Comparison of ENCODE assay signal across 17 cellular contexts in the genomic region with DNA sequence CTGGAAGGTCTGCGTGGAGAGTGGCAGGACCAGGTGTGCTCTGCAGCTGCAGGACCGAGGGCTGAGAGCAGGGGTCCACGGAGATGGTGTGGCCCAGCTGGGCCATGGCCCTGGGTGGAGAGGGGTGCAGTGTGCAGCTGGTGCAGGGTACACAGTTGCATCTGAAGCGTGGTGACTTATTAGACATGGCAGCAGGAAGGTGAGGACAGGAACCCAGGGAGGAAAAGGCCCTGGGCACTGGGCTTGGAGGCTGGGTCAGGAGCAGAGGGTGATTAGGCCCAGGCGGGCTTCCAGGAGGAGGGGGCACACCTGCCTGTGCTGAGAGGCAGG.
A peak's percentile ranks its signal among the peaks of the same experiment; 100 is the strongest.
DNase-seq lines count a peak whose midpoint lies in the region; ATAC-seq, FAIRE-seq and TF ChIP-seq lines count a peak whose summit lies in the region.
"Had no signal": no experiment of that assay in that cellular context is flagged by ENCODE, and none has a peak within 500 bp of the region (broad histone marks: within the 10 kb centered on the region; RNA-seq: fewer than 3 reads in every experiment).

No MANE protein-coding gene starts in this region.

- H3K4me3 Mint-ChIP-seq in activated naive CD4-positive, alpha-beta T cell treated with anti-CD3 and anti-CD28 coated beads for 36 hours: no peak overlapping the region
- no peak overlapping the region for H3K4me3 Mint-ChIP-seq in activated CD8-positive, alpha-beta T cell treated with anti-CD3 and anti-CD28 coated beads for 36 hours
- H3K4me3 Mint-ChIP-seq: H9; nephron; stimulated activated memory B cell treated with anti-CD40 and anti-IgM and Interleukin-4, amounts not matched to agents 10 μg/mL and 1 μg/mL and 100 μg/mL, for 72 hours had no signal

- CTCF ChIA-PET in activated naive CD4-positive, alpha-beta T cell treated with anti-CD3 and anti-CD28 coated beads for 36 hours (lab: Charles Lee): no interaction called here
- CTCF ChIA-PET in activated CD8-positive, alpha-beta T cell treated with anti-CD3 and anti-CD28 coated beads for 36 hours (lab: Charles Lee): no interaction called here

- TF ChIP-seq POLR2A in upper lobe of left lung (IDR thresholded peaks at IDR 0.05): no peak

- no peak for TF ChIP-seq EP300 in upper lobe of left lung (IDR thresholded peaks at IDR 0.05)

- H3K9me3 ChIP-seq in kidney (ENCODE audit: control insufficient read depth in 1 of 2, low read length in 2 of 2) (no peaks in the 10 kb centered on the region), upper lobe of left lung (peaks cover 0 to 4% (median under 1%) of the 10 kb centered on the region in 4 donors)
- H3K9me3 ChIP-seq: uterus had no signal

- intact Hi-C loops in activated naive CD4-positive, alpha-beta T cell treated with anti-CD3 and anti-CD28 coated beads for 36 hours (cut with micrococcal nuclease): no loop called here
- intact Hi-C loops in activated CD8-positive, alpha-beta T cell treated with anti-CD3 and anti-CD28 coated beads for 36 hours (cut with micrococcal nuclease): no loop called here
- intact Hi-C loops in kidney (cut with DNase I) (no loop called here), dorsolateral prefrontal cortex (cut with DNase I) (loop anchor here in 1 of 2 donors (10.0 kb wide), 1 partner anchor 545 kb away; no protein-coding TSS in a partner anchor), cardiac septum (cut with DNase I) (no loop called here)

- peaks cover 22% of the 10 kb centered on the region for H3K4me1 Mint-ChIP-seq in activated naive CD4-positive, alpha-beta T cell treated with anti-CD3 and anti-CD28 coated beads for 36 hours (ENCODE audit: low read depth)
- H3K4me1 Mint-ChIP-seq in activated CD8-positive, alpha-beta T cell treated with anti-CD3 and anti-CD28 coated beads for 36 hours (ENCODE audit: low read depth): peaks cover 39% of the 10 kb centered on the region

- no peaks in the 10 kb centered on the region for H3K9me3 Mint-ChIP-seq in activated naive CD4-positive, alpha-beta T cell treated with anti-CD3 and anti-CD28 coated beads for 36 hours
- H3K9me3 Mint-ChIP-seq in activated naive CD4-positive, alpha-beta T cell treated with anti-CD3 and anti-CD28 coated beads, Interleukin-2, amount 50 U/mL, for 72 hours: no peaks in the 10 kb centered on the region
- no peaks in the 10 kb centered on the region for H3K9me3 Mint-ChIP-seq in activated CD8-positive, alpha-beta T cell treated with anti-CD3 and anti-CD28 coated beads for 36 hours
- H3K9me3 Mint-ChIP-seq: stimulated activated memory B cell treated with anti-CD40 and anti-IgM and Interleukin-4, amounts not matched to agents 10 μg/mL and 1 μg/mL and 100 μg/mL, for 72 hours had no signal

- peaks cover 13% of the 10 kb centered on the region for H3K27me3 Mint-ChIP-seq in activated naive CD4-positive, alpha-beta T cell treated with anti-CD3 and anti-CD28 coated beads for 36 hours (ENCODE audit: low read depth)
- peaks cover 6% of the 10 kb centered on the region for H3K27me3 Mint-ChIP-seq in activated CD8-positive, alpha-beta T cell treated with anti-CD3 and anti-CD28 coated beads for 36 hours

- FAIRE-seq in kidney (lab: Jason Lieb, UNC): no peak

- H3K27me3 ChIP-seq in upper lobe of left lung (no peaks in the 10 kb centered on the region), dorsolateral prefrontal cortex (no peaks in the 10 kb centered on the region)
- H3K27me3 ChIP-seq: uterus had no signal

- H3K36me3 ChIP-seq in kidney (ENCODE audit: control insufficient read depth in 1 of 2, insufficient read depth in 2 of 2, low read length in 2 of 2): no peaks in the 10 kb centered on the region
- H3K36me3 ChIP-seq in upper lobe of left lung: no peaks in the 10 kb centered on the region
- H3K36me3 ChIP-seq: left ventricle myocardium inferior, uterus had no signal

- H3K4me3 ChIP-seq in kidney (ENCODE audit: low read length in 2 of 2) (no peak overlapping the region), upper lobe of left lung (no peak overlapping the region), dorsolateral prefrontal cortex (no peak overlapping the region)
- H3K4me3 ChIP-seq: left ventricle myocardium inferior, SK-N-MC, uterus had no signal

- no peak for DNase-seq in activated naive CD4-positive, alpha-beta T cell treated with anti-CD3 and anti-CD28 coated beads for 36 hours
- DNase-seq in activated naive CD4-positive, alpha-beta T cell treated with anti-CD3 and anti-CD28 coated beads, Interleukin-2, amount 50 U/mL, for 72 hours (ENCODE audit: low spot score in 2 of 2): no peak
- no peak for DNase-seq in activated CD8-positive, alpha-beta T cell treated with anti-CD3 and anti-CD28 coated beads for 36 hours
- DNase-seq in kidney (peak; percentile 69), upper lobe of left lung (no peak), dorsolateral prefrontal cortex (no peak), cardiac septum (ENCODE audit: low spot score) (no peak)
- DNase-seq: DMS 273 treated with DMSO at 0.1 percent for 48 hours, H9, left ventricle myocardium inferior, NCI-H1048, NCI-H2227 treated with DMSO at 0.1 percent for 48 hours, uterus had no signal

- ATAC-seq in activated naive CD4-positive, alpha-beta T cell treated with anti-CD3 and anti-CD28 coated beads, Interleukin-2, amount 50 U/mL, for 72 hours: no peak
- no peak for ATAC-seq in activated CD8-positive, alpha-beta T cell treated with anti-CD3 and anti-CD28 coated beads for 36 hours
- ATAC-seq in upper lobe of left lung (ENCODE audit: low FRiP score in 2 of 2) (no peak), GM21786 (IDR thresholded peaks at IDR 0.05; ENCODE audit: unreplicated experiment) (no peak)
- ATAC-seq: stimulated activated memory B cell treated with anti-CD40 and anti-IgM and Interleukin-4, amounts not matched to agents 10 μg/mL and 1 μg/mL and 100 μg/mL, for 72 hours had no signal

- H3K27ac ChIP-seq in kidney (ENCODE audit: low read depth in 2 of 2, low read length in 2 of 2) (no peak overlapping the region), upper lobe of left lung (peak overlapping the region; percentile 23 to 75 (median 62)), dorsolateral prefrontal cortex (no peak overlapping the region)
- H3K27ac ChIP-seq: left ventricle myocardium inferior, SK-N-MC, uterus had no signal

- 83 to 91% methylated on average over 4 to 5 of the region's 5 CpGs for WGBS in upper lobe of left lung, 2 donors

- no peaks in the 10 kb centered on the region for H3K36me3 Mint-ChIP-seq in activated naive CD4-positive, alpha-beta T cell treated with anti-CD3 and anti-CD28 coated beads for 36 hours (ENCODE audit: low read depth)
- no peaks in the 10 kb centered on the region for H3K36me3 Mint-ChIP-seq in activated naive CD4-positive, alpha-beta T cell treated with anti-CD3 and anti-CD28 coated beads, Interleukin-2, amount 50 U/mL, for 72 hours
- no peaks in the 10 kb centered on the region for H3K36me3 Mint-ChIP-seq in activated CD8-positive, alpha-beta T cell treated with anti-CD3 and anti-CD28 coated beads for 36 hours (ENCODE audit: low read depth)
- H3K36me3 Mint-ChIP-seq: stimulated activated memory B cell treated with anti-CD40 and anti-IgM and Interleukin-4, amounts not matched to agents 10 μg/mL and 1 μg/mL and 100 μg/mL, for 72 hours had no signal

- H3K9ac ChIP-seq in kidney (ENCODE audit: low read length in 2 of 2): no peak overlapping the region

- H3K4me1 ChIP-seq in kidney (ENCODE audit: control insufficient read depth in 1 of 2, insufficient read depth in 1 of 2, low read depth in 1 of 2, low read length in 2 of 2): no peaks in the 10 kb centered on the region
- H3K4me1 ChIP-seq in upper lobe of left lung: peaks cover 0 to 29% (median 26%) of the 10 kb centered on the region in 4 donors
- H3K4me1 ChIP-seq: left ventricle myocardium inferior, uterus had no signal

- no peak for TF ChIP-seq CTCF in activated CD8-positive, alpha-beta T cell treated with anti-CD3 and anti-CD28 coated beads for 36 hours (IDR thresholded peaks at IDR 0.05)
- no peak for TF ChIP-seq CTCF in kidney (IDR thresholded peaks at IDR 0.05; ENCODE audit: borderline replicate concordance, extremely low read depth, insufficient read depth)
- no peak for TF ChIP-seq CTCF in upper lobe of left lung (IDR thresholded peaks at IDR 0.05)
- no peak for TF ChIP-seq CTCF in dorsolateral prefrontal cortex (IDR thresholded peaks at IDR 0.05 in 54 of 56, conservative IDR thresholded peaks at IDR 0.05 in 2 of 56; ENCODE audit: low read depth in 1 of 56, partially characterized antibody in 56 of 56)

- POLR2A ChIA-PET in activated CD8-positive, alpha-beta T cell treated with anti-CD3 and anti-CD28 coated beads for 36 hours (lab: Charles Lee): no interaction called here

- H3K27ac Mint-ChIP-seq in activated naive CD4-positive, alpha-beta T cell treated with anti-CD3 and anti-CD28 coated beads for 36 hours: peak overlapping the region; percentile 20
- H3K27ac Mint-ChIP-seq in activated naive CD4-positive, alpha-beta T cell treated with anti-CD3 and anti-CD28 coated beads, Interleukin-2, amount 50 U/mL, for 72 hours: peak overlapping the region in 1 of 2 donors; percentile 44
- peak overlapping the region; percentile 74 for H3K27ac Mint-ChIP-seq in activated CD8-positive, alpha-beta T cell treated with anti-CD3 and anti-CD28 coated beads for 36 hours
- H3K27ac Mint-ChIP-seq: stimulated activated memory B cell treated with anti-CD40 and anti-IgM and Interleukin-4, amounts not matched to agents 10 μg/mL and 1 μg/mL and 100 μg/mL, for 72 hours had no signal

Comparison
In these comparisons a context has a peak if more than half of its experiments do, and no peak if none do; other contexts are left out.
1. H3K27ac ChIP-seq: peak in upper lobe of left lung (4 of 4); none in kidney (0 of 2) and dorsolateral prefrontal cortex (0 of 59).